Comparison of ENCODE assay signal across 12 cellular contexts in the genomic region with DNA sequence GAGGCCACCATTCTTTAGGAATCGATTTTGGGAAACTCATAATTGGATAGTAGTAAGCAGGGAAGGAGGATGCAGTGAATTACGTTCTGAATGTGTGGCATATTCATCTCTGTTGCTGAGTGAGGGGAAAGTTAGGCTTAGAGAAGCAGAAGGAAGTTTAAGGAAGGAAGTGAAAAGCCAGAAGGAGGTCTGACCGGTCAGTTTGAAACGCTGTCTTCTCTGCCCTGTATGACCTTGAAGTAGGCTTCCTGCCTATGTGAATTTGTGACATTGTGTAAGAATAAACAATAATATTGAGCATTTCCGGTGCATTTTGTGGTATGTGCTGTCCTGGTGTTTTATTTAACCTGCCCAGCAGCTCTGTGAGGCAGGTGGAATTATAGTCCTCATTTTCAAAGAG.
DNase-seq lines count a peak whose midpoint lies in the region; ATAC-seq, FAIRE-seq and TF ChIP-seq lines count a peak whose summit lies in the region.
"Had no signal": no experiment of that assay in that cellular context is flagged by ENCODE, and none has a peak within 500 bp of the region (broad histone marks: within the 10 kb centered on the region; RNA-seq: fewer than 3 reads in every experiment).

No MANE protein-coding gene starts in this region.

- H2AFZ ChIP-seq in K562 (ENCODE audit: low read depth, low read length), result peak overlapping the region; percentile 66
- H2AFZ ChIP-seq: GM23248 had no signal

- TF ChIP-seq POLR2A in K562 (conservative IDR thresholded peaks at IDR 0.05), result no peak
- TF ChIP-seq POLR2A in spleen (IDR thresholded peaks at IDR 0.05), result no peak

- H3K36me3 ChIP-seq in K562 (ENCODE audit: control insufficient read depth, insufficient read depth, low read length) (no peaks in the 10 kb centered on the region), spleen (no peaks in the 10 kb centered on the region)
- H3K36me3 ChIP-seq: ovary had no signal

- ATAC-seq in GM19395 (IDR thresholded peaks at IDR 0.05; ENCODE audit: unreplicated experiment) (peak; percentile 52), HG03103 (IDR thresholded peaks at IDR 0.05; ENCODE audit: low read depth, unreplicated experiment) (peak; percentile 46), K562 (peak; percentile 24), GM18870 (IDR thresholded peaks at IDR 0.05; ENCODE audit: unreplicated experiment) (no peak)

- peak; percentile 75 for FAIRE-seq in K562 (lab: Jason Lieb, UNC)

- H3K9me1 ChIP-seq in K562 (ENCODE audit: control insufficient read depth, insufficient read depth, low read length), result no peaks in the 10 kb centered on the region

- CTCF ChIA-PET in K562 (lab: Yijun Ruan, JAX; ENCODE audit: low intra/inter-chr PET ratio), result no interaction called here

- H3K27me3 ChIP-seq in K562 (ENCODE audit: control insufficient read depth in 2 of 2, insufficient read depth in 2 of 2, low read length in 2 of 2) (no peaks in the 10 kb centered on the region), spleen (replicated peaks in 1 of 7) (no peaks in the 10 kb centered on the region)
- H3K27me3 ChIP-seq: ovary had no signal

- no peaks in the 10 kb centered on the region for H3K9me3 ChIP-seq in K562 (replicated peaks; ENCODE audit: control insufficient read depth, insufficient read depth, low read depth, low read length)
- H3K9me3 ChIP-seq in spleen, result no peaks in the 10 kb centered on the region
- H3K9me3 ChIP-seq: ovary had no signal

- H3K9ac ChIP-seq in K562 (ENCODE audit: insufficient read depth in 1 of 2, low read depth in 2 of 2, low read length in 2 of 2), result peak overlapping the region in 1 of 2 experiments; percentile 4; a peak in 3 of 4 replicates
- H3K9ac ChIP-seq: GM23248 had no signal

- DNase-seq in K562 (ENCODE audit: extremely low read depth in 1 of 4, low spot score in 3 of 4), result no peak
- no peak for DNase-seq in spleen
- no peak for DNase-seq in DMS53 treated with DMSO at 0.1 percent for 48 hours (lab: John Stamatoyannopoulos, UW; ENCODE audit: unreplicated experiment)
- DNase-seq in nucleus accumbens (lab: John Stamatoyannopoulos, UW), result no peak
- DNase-seq: activated CD4-positive, CD25-positive, alpha-beta regulatory T cell; activated naive CD4-positive, alpha-beta T cell; GM23248; NCI-H748 treated with DMSO at 0.1 percent for 48 hours; ovary had no signal

- in situ Hi-C loops in K562 (cut with MboI), result no loop called here

- no peak for TF ChIP-seq CTCF in K562 (IDR thresholded peaks at IDR 0.05 in 2 of 3, conservative IDR thresholded peaks at IDR 0.05 in 1 of 3; ENCODE audit: insufficient read depth in 2 of 3, low read depth in 1 of 3, low read length in 3 of 3)
- TF ChIP-seq CTCF in spleen (IDR thresholded peaks at IDR 0.05 in 8 of 11, conservative IDR thresholded peaks at IDR 0.05 in 3 of 11), result no peak

- no TSS peak for BruUV-seq in K562 (replicated peaks; lab: Mats Ljungman, UMichigan)

- POLR2A ChIA-PET in K562 (lab: Yijun Ruan, JAX), result interaction anchor here (1.0 kb wide), 1 partner anchor 9 kb away, joined by 3 read pairs; no protein-coding TSS in a partner anchor

- H3K79me2 ChIP-seq in K562 (ENCODE audit: control insufficient read depth, insufficient read depth, low read length), result peaks cover 79% of the 10 kb centered on the region

- peaks cover 5 to 35% of the 10 kb centered on the region in 2 experiments for H3K4me1 ChIP-seq in K562 (replicated peaks in 1 of 2; ENCODE audit: control insufficient read depth in 2 of 2, insufficient read depth in 2 of 2, low read length in 2 of 2)
- peaks cover 8 to 57% (median 44%) of the 10 kb centered on the region in 6 donors for H3K4me1 ChIP-seq in spleen

- no peak for TF ChIP-seq RAD21 in K562 (CRISPR knock-in tag; conservative IDR thresholded peaks at IDR 0.05 in 1 of 2, IDR thresholded peaks at IDR 0.05 in 1 of 2)

- no peak for TF ChIP-seq EP300 in K562 (IDR thresholded peaks at IDR 0.05; ENCODE audit: low read length)

- WGBS in K562 (ENCODE audit: insufficient coverage, low coverage, missing lambda C conversion rate), result 23% methylated on average over 5 of the region's 5 CpGs
- 16 to 24% (median 21%) methylated on average over 5 of the region's 5 CpGs for WGBS in spleen, 5 donors

- no peaks in the 10 kb centered on the region for H4K20me1 ChIP-seq in K562 (replicated peaks; ENCODE audit: control insufficient read depth, insufficient read depth, low read length)

- intact Hi-C loops in K562 (cut with micrococcal nuclease) (no loop called here), spleen (cut with DNase I; ENCODE audit: low total_unique reads) (no loop called here)

- H3K27ac ChIP-seq in K562 (ENCODE audit: extremely low read depth, low read depth, low read length) (peak overlapping the region; percentile 55), spleen (peak overlapping the region in 6 of 8 donors; percentile 3 to 37 (median 20))
- H3K27ac ChIP-seq: GM23248, ovary had no signal

- H3K4me2 ChIP-seq in K562 (ENCODE audit: insufficient read depth, low read length), result peak overlapping the region; percentile 36; the same call in 1 of the 2 replicates

- H3K4me3 ChIP-seq in K562, result no peak overlapping the region
- H3K4me3 ChIP-seq in spleen, result no peak overlapping the region
- H3K4me3 ChIP-seq: GM23248, ovary had no signal

TF ChIP-seq in K562, 482 proteins besides CTCF, POLR2A, EP300 and RAD21:
- TF ChIP-seq RBFOX2 (IDR thresholded peaks at IDR 0.05; ENCODE audit: low read depth, low read length), result no peak
- no peak for TF ChIP-seq BHLHE40 (IDR thresholded peaks at IDR 0.05; ENCODE audit: low read length)
- no peak for TF ChIP-seq FOXM1 (IDR thresholded peaks at IDR 0.05; ENCODE audit: low read depth)
- no peak for TF ChIP-seq FOXM1 (CRISPR knock-in tag; IDR thresholded peaks at IDR 0.05; ENCODE audit: low read depth)
- TF ChIP-seq ESRRA (IDR thresholded peaks at IDR 0.05; ENCODE audit: borderline replicate concordance, low read depth), result peak; percentile 89
- 0 out of 2 replicates have a peak, but pooled peaks have one; percentile 25 for TF ChIP-seq EHMT2 (IDR thresholded peaks at IDR 0.05)
- peak; percentile 52; the same call in 1 of the 2 replicates for TF ChIP-seq SPI1 (IDR thresholded peaks at IDR 0.05; ENCODE audit: borderline replicate concordance, low read depth, low read length)
